Comparison of ENCODE assay signal across 7 cellular contexts in genomic region chr4:70688795-70689231, GRCh38. TPM values are rescaled to one million over a fixed set of nuclear protein-coding genes. Genes with fewer than 3 reads are reported as not detected.
DNase-seq lines count a peak whose midpoint lies in the region; ATAC-seq, FAIRE-seq and TF ChIP-seq lines count a peak whose summit lies in the region.

No MANE protein-coding gene starts in this region.

- TF ChIP-seq CTCF in kidney (IDR thresholded peaks at IDR 0.05; ENCODE audit: borderline replicate concordance, extremely low read depth, insufficient read depth) = no peak

- H3K36me3 ChIP-seq in HUES6 (ENCODE audit: control insufficient read depth, insufficient read depth, low read length) = 0 out of 2 replicates have a peak, but pooled peaks cover 5% of the 10 kb centered on the region
- peaks cover 0 to 3% of the 10 kb centered on the region in 2 donors for H3K36me3 ChIP-seq in kidney (ENCODE audit: control insufficient read depth in 1 of 2, insufficient read depth in 2 of 2, low read length in 2 of 2)
- peaks cover 0 to 5% (median 2%) of the 10 kb centered on the region in 5 donors for H3K36me3 ChIP-seq in subcutaneous abdominal adipose tissue (ENCODE audit: control insufficient read depth in 5 of 5, insufficient read depth in 5 of 5, low read length in 5 of 5)

- H3K27ac ChIP-seq in HUES6 (ENCODE audit: low read depth, low read length) = peak overlapping the region; percentile 67; the same call in 1 of the 2 replicates
- peak overlapping the region; percentile 33 for H3K27ac ChIP-seq in angular gyrus (ENCODE audit: low read depth, low read length)
- H3K27ac ChIP-seq in kidney (ENCODE audit: low read depth in 2 of 2, low read length in 2 of 2) = peak overlapping the region; percentile 91
- peak overlapping the region; percentile 96 for H3K27ac ChIP-seq in subcutaneous abdominal adipose tissue (ENCODE audit: low read depth, low read length)

- H3K4me1 ChIP-seq in HUES6 (ENCODE audit: control insufficient read depth, insufficient read depth, low read length) (peaks cover 7% of the 10 kb centered on the region), kidney (ENCODE audit: control insufficient read depth in 1 of 2, insufficient read depth in 1 of 2, low read depth in 1 of 2, low read length in 2 of 2) (peaks cover 13 to 16% of the 10 kb centered on the region in 2 donors), subcutaneous abdominal adipose tissue (ENCODE audit: control insufficient read depth in 5 of 5, insufficient read depth in 5 of 5, low read length in 5 of 5) (peaks cover 9 to 39% (median 28%) of the 10 kb centered on the region in 5 donors)

- no peak for FAIRE-seq in kidney (lab: Jason Lieb, UNC)

- H3K9me3 ChIP-seq in HUES6 (ENCODE audit: control insufficient read depth, insufficient read depth, low read depth, low read length) = no peaks in the 10 kb centered on the region
- no peaks in the 10 kb centered on the region for H3K9me3 ChIP-seq in kidney (ENCODE audit: control insufficient read depth in 1 of 2, low read length in 2 of 2)
- H3K9me3 ChIP-seq in subcutaneous abdominal adipose tissue (ENCODE audit: control insufficient read depth in 5 of 5, low read length in 5 of 5) = no peaks in the 10 kb centered on the region

- intact Hi-C loops in kidney (cut with DNase I) = no loop called here

- H3K4me3 ChIP-seq in HUES6 (ENCODE audit: low read depth, low read length) (peak overlapping the region; percentile 97), kidney (ENCODE audit: low read length in 2 of 2) (peak overlapping the region; percentile 92 to 98), subcutaneous abdominal adipose tissue (ENCODE audit: low read depth in 1 of 5, low read length in 5 of 5) (peak overlapping the region; percentile 77 to 100 (median 97))

- H3K27me3 ChIP-seq in HUES6 (ENCODE audit: control insufficient read depth, insufficient read depth, low read length) (no peaks in the 10 kb centered on the region), subcutaneous abdominal adipose tissue (ENCODE audit: control insufficient read depth in 5 of 5, insufficient read depth in 4 of 5, low read length in 5 of 5) (no peaks in the 10 kb centered on the region)

- peak; percentile 3 for ATAC-seq in GM19395 (IDR thresholded peaks at IDR 0.05; ENCODE audit: unreplicated experiment)
- no peak for ATAC-seq in GM19455 (IDR thresholded peaks at IDR 0.05; ENCODE audit: unreplicated experiment)

- DNase-seq in kidney (no peak), GDM1 (lab: John Stamatoyannopoulos, UW) (no peak)

- H3K9ac ChIP-seq in HUES6 (ENCODE audit: low read length) (peak overlapping the region; percentile 94), kidney (ENCODE audit: low read length in 2 of 2) (peak overlapping the region; percentile 83 to 96), subcutaneous abdominal adipose tissue (ENCODE audit: low read length in 5 of 5) (peak overlapping the region; percentile 76 to 94 (median 91))

RNA-seq across cellular contexts. Expression of gene UTP3, which starts 0.5 kb away (rescaled TPM):
- 28.6 TPM for total RNA-seq in kidney
- polyA plus RNA-seq in kidney (ENCODE audit: insufficient read depth, low read depth, low replicate concordance) = 25.8 TPM

RNA-seq across cellular contexts. Expression of gene JCHAIN, which starts 22.5 kb away (rescaled TPM):
- total RNA-seq in kidney = 355 TPM
- 5.1 TPM for polyA plus RNA-seq in kidney (ENCODE audit: insufficient read depth, low read depth, low replicate concordance)

RNA-seq across cellular contexts. Expression of gene RUFY3, which starts 33.0 kb away (rescaled TPM):
- 72.5 TPM for total RNA-seq in kidney
- polyA plus RNA-seq in kidney (ENCODE audit: insufficient read depth, low read depth, low replicate concordance) = 40.6 TPM

Comparison
In these comparisons a context has a peak if more than half of its experiments do, and no peak if none do; other contexts are left out.
1. H3K27ac ChIP-seq: peak in every context shown above with its lines; median percentile 96 in subcutaneous abdominal adipose tissue; 91 in kidney; 67 in HUES6; 33 in angular gyrus.